18 cellular contexts compared by ENCODE assay signal in genomic region chr6:122393339-122393896, GRCh38. TPM values are rescaled to one million over a fixed set of nuclear protein-coding genes. Genes with fewer than 3 reads are reported as not detected.
DNase-seq lines count a peak whose midpoint lies in the region; ATAC-seq and TF ChIP-seq lines count a peak whose summit lies in the region.
"Had no signal": no experiment of that assay in that cellular context is flagged by ENCODE, and none has a peak within 500 bp of the region (broad histone marks: within the 10 kb centered on the region; RNA-seq: fewer than 3 reads in every experiment).

No MANE protein-coding gene starts in this region.

- H3K4me3 ChIP-seq in endodermal cell (ENCODE audit: low read length) (no peak overlapping the region), heart left ventricle (no peak overlapping the region), Karpas-422 (ENCODE audit: low read length) (no peak overlapping the region)
- H3K4me3 ChIP-seq: heart right ventricle, left ventricle myocardium inferior, skin epidermis, transverse colon had no signal

- H3K27ac Mint-ChIP-seq in endodermal cell (no peak overlapping the region), progenitor cell of endocrine pancreas (no peak overlapping the region)
- H3K27ac Mint-ChIP-seq: CD8-positive, alpha-beta T cell had no signal

- H3K27ac ChIP-seq in endodermal cell (ENCODE audit: low read depth, low read length) (no peak overlapping the region), heart left ventricle (no peak overlapping the region), Karpas-422 (ENCODE audit: low read length) (no peak overlapping the region)
- H3K27ac ChIP-seq: heart right ventricle, HL-60, left ventricle myocardium inferior, skin epidermis, transverse colon, VCaP had no signal

- H3K9me3 ChIP-seq in endodermal cell (ENCODE audit: control insufficient read depth, low read length): no peaks in the 10 kb centered on the region
- H3K9me3 ChIP-seq in heart left ventricle: no peaks in the 10 kb centered on the region
- H3K9me3 ChIP-seq in Karpas-422 (ENCODE audit: low read length): no peaks in the 10 kb centered on the region
- H3K9me3 ChIP-seq: heart right ventricle, left ventricle myocardium inferior, transverse colon had no signal

- H3K36me3 ChIP-seq in endodermal cell (ENCODE audit: control insufficient read depth, insufficient read depth, low read length) (no peaks in the 10 kb centered on the region), heart left ventricle (no peaks in the 10 kb centered on the region), Karpas-422 (ENCODE audit: insufficient read depth, low read length) (no peaks in the 10 kb centered on the region)
- H3K36me3 ChIP-seq: heart right ventricle, left ventricle myocardium inferior, transverse colon had no signal

- no peaks in the 10 kb centered on the region for H3K4me1 ChIP-seq in endodermal cell (ENCODE audit: control insufficient read depth, insufficient read depth, low read length)
- H3K4me1 ChIP-seq in heart left ventricle: no peaks in the 10 kb centered on the region
- no peaks in the 10 kb centered on the region for H3K4me1 ChIP-seq in Karpas-422 (ENCODE audit: low read length)
- H3K4me1 ChIP-seq: heart right ventricle, left ventricle myocardium inferior, transverse colon had no signal

- DNase-seq in endodermal cell: peak; percentile 58
- DNase-seq in stimulated activated naive CD4-positive, alpha-beta T cell treated with Interleukin-2 at 50 U/mL for 16 hours (lab: John Stamatoyannopoulos, UW): no peak
- DNase-seq in heart left ventricle: no peak
- no peak for DNase-seq in Karpas-422
- no peak for DNase-seq in progenitor cell of endocrine pancreas (ENCODE audit: low spot score, unreplicated experiment)
- DNase-seq: CD8-positive, alpha-beta T cell; GDM1; heart right ventricle; left ventricle myocardium inferior; NCI-H2171; transverse colon had no signal

- H3K4me1 Mint-ChIP-seq in endodermal cell (no peaks in the 10 kb centered on the region), progenitor cell of endocrine pancreas (ENCODE audit: low read depth) (peaks cover 1% of the 10 kb centered on the region)

- H3K4me2 ChIP-seq in Karpas-422 (ENCODE audit: low read depth, low read length, poor library complexity, severe bottlenecking): no peak overlapping the region

- H3K9ac ChIP-seq in endodermal cell (ENCODE audit: extremely low read depth, low read length, poor library complexity, severe bottlenecking): no peak overlapping the region
- H3K9ac ChIP-seq in Karpas-422 (ENCODE audit: low read length): no peak overlapping the region

- H3K9me3 Mint-ChIP-seq in endodermal cell (no peaks in the 10 kb centered on the region), progenitor cell of endocrine pancreas (ENCODE audit: low read depth) (no peaks in the 10 kb centered on the region)
- H3K9me3 Mint-ChIP-seq: CD8-positive, alpha-beta T cell had no signal

- H3K4me3 Mint-ChIP-seq in endodermal cell (no peak overlapping the region), progenitor cell of endocrine pancreas (ENCODE audit: low read depth) (no peak overlapping the region)
- H3K4me3 Mint-ChIP-seq: CD8-positive, alpha-beta T cell had no signal

- peak; percentile 71 for ATAC-seq in GM18867 (IDR thresholded peaks at IDR 0.05; ENCODE audit: unreplicated experiment)
- ATAC-seq in GM21381 (IDR thresholded peaks at IDR 0.05; ENCODE audit: unreplicated experiment): peak; percentile 44
- ATAC-seq in HG03039 (IDR thresholded peaks at IDR 0.05; ENCODE audit: unreplicated experiment): peak; percentile 87
- ATAC-seq in heart left ventricle: no peak
- ATAC-seq: CD8-positive, alpha-beta T cell; HCT116; heart right ventricle had no signal

- peaks cover 99% of the 10 kb centered on the region for H3K27me3 ChIP-seq in endodermal cell (ENCODE audit: control insufficient read depth, insufficient read depth, low read length, poor library complexity, severe bottlenecking)
- peaks cover 0 to 4% (median 0%) of the 10 kb centered on the region in 9 donors for H3K27me3 ChIP-seq in heart left ventricle
- no peaks in the 10 kb centered on the region for H3K27me3 ChIP-seq in Karpas-422 (ENCODE audit: low read length)
- H3K27me3 ChIP-seq: transverse colon had no signal

- H3K27me3 Mint-ChIP-seq in endodermal cell (ENCODE audit: insufficient read depth) (peaks cover 90% of the 10 kb centered on the region), progenitor cell of endocrine pancreas (peaks cover 21% of the 10 kb centered on the region)

- no peak for TF ChIP-seq POLR2A in heart left ventricle (IDR thresholded peaks at IDR 0.05)

- H3K36me3 Mint-ChIP-seq in endodermal cell (ENCODE audit: low read depth): no peaks in the 10 kb centered on the region
- no peaks in the 10 kb centered on the region for H3K36me3 Mint-ChIP-seq in progenitor cell of endocrine pancreas (ENCODE audit: insufficient read depth)
- H3K36me3 Mint-ChIP-seq: CD8-positive, alpha-beta T cell had no signal

- no peaks in the 10 kb centered on the region for H4K20me1 ChIP-seq in Karpas-422 (ENCODE audit: insufficient read depth, low read depth, low read length)

- H2AFZ ChIP-seq in Karpas-422 (ENCODE audit: low read length): no peak overlapping the region

- intact Hi-C loops in heart left ventricle (cut with DNase I): loop anchor here in 3 of 10 donors (10.0 kb wide), 3 partner anchors 81 to 1059 kb away; partner anchors contain the start of genes GJA1 (in 1 of the 3), SERINC1 (in 1 of the 3) and TBC1D32 (in 1 of the 3)

- H3K79me2 ChIP-seq in Karpas-422 (ENCODE audit: low read length): no peaks in the 10 kb centered on the region

- TF ChIP-seq CTCF in endodermal cell (conservative IDR thresholded peaks at IDR 0.05): no peak
- TF ChIP-seq CTCF in heart left ventricle (IDR thresholded peaks at IDR 0.05): no peak
- TF ChIP-seq CTCF in progenitor cell of endocrine pancreas (IDR thresholded peaks at IDR 0.05; ENCODE audit: unreplicated experiment): no peak

- peaks cover 3% of the 10 kb centered on the region for H3K9me2 ChIP-seq in Karpas-422 (replicated peaks; ENCODE audit: insufficient read depth, low read length)

- 25 to 44% methylated on average over 4 to 8 of the region's 8 CpGs for WGBS in endodermal cell (ENCODE audit: insufficient coverage in 1 of 2, insufficient read length in 1 of 2), 2 experiments
- 62 to 70% (median 63%) methylated on average over 8 of the region's 8 CpGs for WGBS in heart left ventricle, 4 donors

RNA-seq across cellular contexts. Expression of gene HSF2, which starts 6.0 kb away (rescaled TPM):
- total RNA-seq in endodermal cell (10 to 100 TPM; 21.0 to 34.2 TPM), heart left ventricle (10 to 100 TPM; 18.3 to 34.2 (median 23.1) TPM), progenitor cell of endocrine pancreas (23.6 and 25.6 TPM in 2 replicates)
- 43.1 TPM for polyA plus RNA-seq in endodermal cell (2013, experiment 1 of 2)
- 41.2 TPM for polyA plus RNA-seq in endodermal cell (2013, experiment 2 of 2)
- 10 to 100 TPM; 13.1 to 38.7 TPM for polyA plus RNA-seq in heart left ventricle
- 30.5 and 52.1 TPM in 2 replicates for total RNA-seq in Karpas-422 (2014; rRNA removed; shearing (Covaris generic); ENCODE audit: low replicate concordance)

Comparison
In these comparisons a context has a peak if more than half of its experiments do, and no peak if none do; other contexts are left out.
1. ATAC-seq: peak in GM18867 (single experiment), GM21381 (single experiment) and HG03039 (single experiment); none in heart left ventricle (0 of 4).